8 cellular contexts compared by ENCODE assay signal in the genomic region with DNA sequence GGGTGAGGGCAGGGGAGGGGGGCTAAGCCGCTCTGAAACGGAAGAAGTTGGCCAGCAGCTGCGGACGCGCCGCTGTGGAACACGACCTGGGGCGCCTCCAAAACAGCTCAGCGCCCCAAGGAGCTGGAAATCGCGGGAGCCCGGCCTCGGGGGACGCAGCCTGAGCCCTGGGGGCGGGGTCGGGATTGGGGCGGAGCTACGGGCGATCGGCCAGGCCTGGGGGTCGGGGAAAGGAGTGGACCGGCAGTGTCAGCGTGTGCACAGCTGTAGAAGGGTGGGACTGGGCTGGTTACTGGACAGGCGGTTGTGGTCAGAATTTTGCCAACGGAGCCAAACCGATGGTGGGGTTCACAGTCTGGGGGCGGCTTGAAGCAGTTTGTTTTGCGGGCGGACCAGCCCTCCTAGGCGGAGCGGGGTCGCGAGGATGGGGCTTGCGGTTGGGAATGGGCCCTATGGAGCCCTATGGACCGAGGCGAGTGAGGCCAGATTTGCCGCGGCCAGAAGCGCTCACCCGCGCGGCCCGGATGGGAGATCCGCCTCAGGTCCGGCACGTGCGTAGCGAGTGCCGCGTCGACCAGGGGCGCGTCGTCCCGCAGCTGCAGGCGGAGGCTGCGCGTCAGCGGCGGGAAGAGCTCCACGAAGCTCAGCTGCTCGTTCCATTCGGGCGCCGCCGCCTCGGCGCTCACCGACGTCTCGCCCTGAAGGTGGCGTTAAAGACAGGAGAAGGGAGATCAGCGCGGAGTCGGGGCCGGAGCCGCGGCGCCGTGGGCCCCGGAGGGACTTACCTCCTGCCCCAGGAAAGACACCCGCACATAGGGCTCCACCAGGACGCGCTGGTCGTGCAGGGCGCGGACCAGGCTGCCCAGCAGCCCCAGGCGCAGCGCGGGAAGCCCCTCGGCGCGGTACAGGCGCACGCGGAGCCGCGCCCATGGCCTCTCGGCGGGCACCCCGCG. TPM values are rescaled to one million over a fixed set of nuclear protein-coding genes. Genes with fewer than 3 reads are reported as not detected.
A peak's percentile ranks its signal among the peaks of the same experiment; 100 is the strongest.
DNase-seq lines count a peak whose midpoint lies in the region; ATAC-seq and TF ChIP-seq lines count a peak whose summit lies in the region.

No MANE protein-coding gene starts in this region.

- no peaks in the 10 kb centered on the region for H3K27me3 ChIP-seq in Peyer's patch
- peaks cover 58% of the 10 kb centered on the region for H3K27me3 ChIP-seq in neuron (ENCODE audit: insufficient read depth, low read length)
- peaks cover 0 to 37% (median 12%) of the 10 kb centered on the region in 3 donors for H3K27me3 ChIP-seq in stomach

- H3K4me3 Mint-ChIP-seq in CD14-positive monocyte: peak overlapping the region; percentile 76 to 94
- H3K4me3 Mint-ChIP-seq in activated T-helper 2 cell treated with anti-CD3 and anti-CD28 coated beads, Interferon-gamma antibody, Interleukin-2, Interleukin-4, amounts not matched to agents 10 μg/mL and 5 μg/mL and 100 μg/mL, durations not matched to agents 14 hours and 24 hours and 36 hours (ENCODE audit: low read depth): peak overlapping the region; percentile 71

- H3K9me3 ChIP-seq in Peyer's patch (no peaks in the 10 kb centered on the region), neuron (ENCODE audit: low read length) (no peaks in the 10 kb centered on the region), stomach (no peaks in the 10 kb centered on the region)

- no peaks in the 10 kb centered on the region for H3K36me3 ChIP-seq in Peyer's patch
- no peaks in the 10 kb centered on the region for H3K36me3 ChIP-seq in neuron (ENCODE audit: insufficient read depth, low read length)
- peaks cover 0 to 10% (median 0%) of the 10 kb centered on the region in 4 donors for H3K36me3 ChIP-seq in stomach

- peak overlapping the region in 1 of 4 donors; percentile 57 for H3K27ac ChIP-seq in Peyer's patch
- peak overlapping the region in 3 of 5 donors; percentile 38 to 56 (median 48) for H3K27ac ChIP-seq in stomach

- H3K27ac Mint-ChIP-seq in CD14-positive monocyte: peak overlapping the region in 1 of 7 donors; percentile 26
- no peak overlapping the region for H3K27ac Mint-ChIP-seq in activated T-helper 2 cell treated with anti-CD3 and anti-CD28 coated beads, Interferon-gamma antibody, Interleukin-2, Interleukin-4, amounts not matched to agents 10 μg/mL and 5 μg/mL and 100 μg/mL, durations not matched to agents 14 hours and 24 hours and 36 hours

- TF ChIP-seq EP300 in stomach (IDR thresholded peaks at IDR 0.05): no peak

- peak; percentile 46 for TF ChIP-seq CTCF in CD14-positive monocyte (IDR thresholded peaks at IDR 0.05)
- peak in 5 of 6 experiments; percentile 6 to 55 (median 48) for TF ChIP-seq CTCF in Peyer's patch (IDR thresholded peaks at IDR 0.05)
- peak; percentile 48 for TF ChIP-seq CTCF in fibroblast of villous mesenchyme (IDR thresholded peaks at IDR 0.05; ENCODE audit: insufficient read depth, low read depth, low read length)
- peak in 5 of 7 experiments; percentile 11 to 57 (median 35) for TF ChIP-seq CTCF in stomach (IDR thresholded peaks at IDR 0.05)

- ATAC-seq in HG02885 (IDR thresholded peaks at IDR 0.05; ENCODE audit: poor library complexity, unreplicated experiment): peak; percentile 63

- H3K27me3 Mint-ChIP-seq in CD14-positive monocyte (ENCODE audit: low read depth in 3 of 3): peaks cover 50 to 56% (median 56%) of the 10 kb centered on the region in 3 donors
- H3K27me3 Mint-ChIP-seq in activated T-helper 2 cell treated with anti-CD3 and anti-CD28 coated beads, Interferon-gamma antibody, Interleukin-2, Interleukin-4, amounts not matched to agents 10 μg/mL and 5 μg/mL and 100 μg/mL, durations not matched to agents 14 hours and 24 hours and 36 hours (ENCODE audit: low read depth): peaks cover 52% of the 10 kb centered on the region

- H2AFZ ChIP-seq in neuron (ENCODE audit: low read depth, low read length): peak overlapping the region; percentile 87

- H3K4me1 ChIP-seq in Peyer's patch (peaks cover 0 to 18% (median 15%) of the 10 kb centered on the region in 4 donors), neuron (ENCODE audit: insufficient read depth, low read length) (peaks cover 5% of the 10 kb centered on the region), stomach (peaks cover 17 to 28% (median 23%) of the 10 kb centered on the region in 4 donors)

- peaks cover 0 to 9% (median 2%) of the 10 kb centered on the region in 7 donors for H3K9me3 Mint-ChIP-seq in CD14-positive monocyte
- no peaks in the 10 kb centered on the region for H3K9me3 Mint-ChIP-seq in activated T-helper 2 cell treated with anti-CD3 and anti-CD28 coated beads, Interferon-gamma antibody, Interleukin-2, Interleukin-4, amounts not matched to agents 10 μg/mL and 5 μg/mL and 100 μg/mL, durations not matched to agents 14 hours and 24 hours and 36 hours

- peak; percentile 75 for DNase-seq in CD14-positive monocyte (ENCODE audit: low spot score)
- DNase-seq in Peyer's patch: peak; percentile 70 to 90 (median 82)
- peak; percentile 74 for DNase-seq in activated T-helper 2 cell treated with anti-CD3 and anti-CD28 coated beads, Interferon-gamma antibody, Interleukin-2, Interleukin-4, amounts not matched to agents 10 μg/mL and 5 μg/mL and 100 μg/mL, durations not matched to agents 14 hours and 24 hours and 36 hours (ENCODE audit: low spot score)
- peak; percentile 82 for DNase-seq in fibroblast of villous mesenchyme (ENCODE audit: low read depth)
- DNase-seq in stomach: peak; percentile 83
- no peak for DNase-seq in H4 (ENCODE audit: low spot score)

- TF ChIP-seq POLR2A in Peyer's patch (IDR thresholded peaks at IDR 0.05) (no peak), stomach (IDR thresholded peaks at IDR 0.05) (no peak)

- H3K36me3 Mint-ChIP-seq in CD14-positive monocyte: peaks cover 0 to 5% of the 10 kb centered on the region in 2 donors
- H3K36me3 Mint-ChIP-seq in activated T-helper 2 cell treated with anti-CD3 and anti-CD28 coated beads, Interferon-gamma antibody, Interleukin-2, Interleukin-4, amounts not matched to agents 10 μg/mL and 5 μg/mL and 100 μg/mL, durations not matched to agents 14 hours and 24 hours and 36 hours (ENCODE audit: low read depth): no peaks in the 10 kb centered on the region

- peaks cover 14% of the 10 kb centered on the region for H3K4me1 Mint-ChIP-seq in CD14-positive monocyte
- peaks cover 10% of the 10 kb centered on the region for H3K4me1 Mint-ChIP-seq in activated T-helper 2 cell treated with anti-CD3 and anti-CD28 coated beads, Interferon-gamma antibody, Interleukin-2, Interleukin-4, amounts not matched to agents 10 μg/mL and 5 μg/mL and 100 μg/mL, durations not matched to agents 14 hours and 24 hours and 36 hours (ENCODE audit: low read depth)

- WGBS in stomach, 5 donors: 3 to 20% (median 6%) methylated on average over 24 to 102 of the region's 102 CpGs

- intact Hi-C loops in CD14-positive monocyte (cut with micrococcal nuclease): no loop called here
- intact Hi-C loops in activated T-helper 2 cell treated with anti-CD3 and anti-CD28 coated beads, Interferon-gamma antibody, Interleukin-2, Interleukin-4, amounts not matched to agents 10 μg/mL and 5 μg/mL and 100 μg/mL, durations not matched to agents 14 hours and 24 hours and 36 hours (cut with micrococcal nuclease): loop anchor here (5.0 kb wide), 2 partner anchors 96 to 351 kb away; a partner anchor contains a TSS
- intact Hi-C loops in stomach (cut with DNase I; ENCODE audit: low total_unique reads): no loop called here

- H3K4me3 ChIP-seq in Peyer's patch: peak overlapping the region; percentile 26 to 63 (median 56)
- peak overlapping the region; percentile 59 for H3K4me3 ChIP-seq in fibroblast of villous mesenchyme (ENCODE audit: low read depth, low read length)
- H3K4me3 ChIP-seq in neuron (ENCODE audit: low read length): peak overlapping the region; percentile 40
- peak overlapping the region; percentile 50 to 58 (median 54) for H3K4me3 ChIP-seq in stomach

RNA-seq across cellular contexts. Expression of a gene that starts 14.3 kb away (rescaled TPM):
- polyA plus RNA-seq in CD14-positive monocyte (under 1 TPM in 1 of 2 donors, not detected in 1; 0.12 TPM), stomach (10 to 100 TPM in 1 of 3 donors, 1 to 10 TPM in 2; 2.9 to 10.5 (median 3.9) TPM)
- total RNA-seq in Peyer's patch (10 to 100 TPM in 2 of 4 donors, not detected in 2; 10.7 to 28.1 TPM), fibroblast of villous mesenchyme (5.6 and 8.1 TPM in 2 replicates), stomach (10 to 100 TPM in 1 of 5 donors, 1 to 10 TPM in 1, not detected in 3; 3.5 to 39.7 TPM)
- total RNA-seq in activated T-helper 2 cell treated with anti-CD3 and anti-CD28 coated beads, Interferon-gamma antibody, Interleukin-2, Interleukin-4, amounts not matched to agents 10 μg/mL and 5 μg/mL and 100 μg/mL, durations not matched to agents 14 hours and 24 hours and 36 hours: 6.9 and 11.8 TPM in 2 replicates
- total RNA-seq in H4 (2014; rRNA removed; shearing (Covaris generic)): 0.45 TPM in 1 of 2 replicates, not detected in the other

RNA-seq across cellular contexts. Expression of a gene that starts 59.4 kb away (rescaled TPM):
- 100 to 1,000 TPM; 128 to 130 TPM for polyA plus RNA-seq in CD14-positive monocyte
- total RNA-seq in Peyer's patch: 100 to 1,000 TPM; 183 to 233 (median 201) TPM
- 141 and 143 TPM in 2 replicates for total RNA-seq in activated T-helper 2 cell treated with anti-CD3 and anti-CD28 coated beads, Interferon-gamma antibody, Interleukin-2, Interleukin-4, amounts not matched to agents 10 μg/mL and 5 μg/mL and 100 μg/mL, durations not matched to agents 14 hours and 24 hours and 36 hours
- 278 and 325 TPM in 2 replicates for total RNA-seq in fibroblast of villous mesenchyme
- 100 to 1,000 TPM in 4 of 5 donors, 10 to 100 TPM in 1; 32.1 to 302 (median 241) TPM for total RNA-seq in stomach
- polyA plus RNA-seq in stomach: 100 to 1,000 TPM; 194 to 227 (median 213) TPM
- total RNA-seq in H4 (2014; rRNA removed; shearing (Covaris generic)): 503 and 555 TPM in 2 replicates
